In the genomic region with DNA sequence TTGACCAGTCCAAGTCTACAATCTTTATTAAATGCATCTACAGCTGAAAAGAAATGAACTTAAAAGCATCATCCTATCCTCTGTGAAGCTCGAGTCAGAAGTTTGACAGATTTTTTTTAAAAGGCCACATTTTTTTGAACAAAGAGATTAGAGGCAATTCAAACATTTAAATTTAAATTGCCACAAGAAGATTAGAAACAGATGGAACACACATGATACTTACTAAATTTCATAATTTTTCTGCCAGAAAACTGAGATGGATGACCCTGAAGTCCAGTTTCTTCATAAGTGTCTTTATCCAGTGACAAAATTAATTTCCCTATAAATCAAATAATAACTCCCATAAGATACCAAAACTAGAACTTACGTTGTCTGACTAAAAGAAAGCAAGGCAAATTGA, we compare ENCODE assay signal across 19 cellular contexts.
"Had no signal": no experiment of that assay in that cellular context is flagged by ENCODE, and none has a peak within 500 bp of the region (broad histone marks: within the 10 kb centered on the region; RNA-seq: fewer than 3 reads in every experiment).

No MANE protein-coding gene starts in this region.

- ATAC-seq: gastrocnemius medialis; heart right ventricle; left cardiac atrium; left lung; left ventricle myocardium superior; lower lobe of right lung; mucosa of descending colon; naive thymus-derived CD8-positive, alpha-beta T cell had no signal

- H3K27me3 ChIP-seq: colonic mucosa, esophagus muscularis mucosa, gastrocnemius medialis, heart right ventricle, left lung had no signal

- H3K27ac ChIP-seq: colonic mucosa, esophagus muscularis mucosa, gastrocnemius medialis, heart right ventricle, left lung, lower lobe of right lung had no signal

- DNase-seq: colonic mucosa; cortex of kidney; effector CD8-positive, alpha-beta T cell; foreskin fibroblast; foreskin melanocyte; gastrocnemius medialis; glutamatergic neuron; head of caudate nucleus; heart right ventricle; hippocampal formation; left cardiac atrium; left lung; left ventricle myocardium superior; lower lobe of right lung; mesenchymal stem cell; mucosa of descending colon; naive B cell; naive thymus-derived CD8-positive, alpha-beta T cell had no signal

- H3K9me3 ChIP-seq: colonic mucosa, esophagus muscularis mucosa, gastrocnemius medialis, heart right ventricle, left lung, lower lobe of right lung, mucosa of descending colon had no signal

- H3K4me3 ChIP-seq: colonic mucosa, esophagus muscularis mucosa, gastrocnemius medialis, heart right ventricle, left lung, lower lobe of right lung, mucosa of descending colon had no signal

- H3K4me1 ChIP-seq: colonic mucosa had no signal

- H3K36me3 ChIP-seq: colonic mucosa had no signal
